ENCODE assay signal across 8 cellular contexts in genomic region chr4:47933798-47934197, GRCh38. TPM values are rescaled to one million over a fixed set of nuclear protein-coding genes. Genes with fewer than 3 reads are reported as not detected.
A peak's percentile ranks its signal among the peaks of the same experiment; 100 is the strongest.
DNase-seq lines count a peak whose midpoint lies in the region; ATAC-seq, FAIRE-seq and TF ChIP-seq lines count a peak whose summit lies in the region.

No MANE protein-coding gene starts in this region.

- H3K4me3 ChIP-seq in epithelial cell of esophagus (ENCODE audit: low read length) = no peak overlapping the region

- H3K36me3 Mint-ChIP-seq in nephron progenitor cell (ENCODE audit: low read depth) = no peaks in the 10 kb centered on the region
- H3K36me3 Mint-ChIP-seq in activated T-cell treated with anti-CD3 and anti-CD28 coated beads, Interleukin-2, amount 50 U/mL, for 24 hours (ENCODE audit: low read depth) = no peaks in the 10 kb centered on the region

- intact Hi-C loops in Right ventricle myocardium superior (cut with DNase I) = loop anchor here (5.0 kb wide), 1 partner anchor 266 kb away; no protein-coding TSS in a partner anchor
- intact Hi-C loops in Right ventricle myocardium inferior (cut with DNase I) = loop anchor here (5.0 to 10.0 kb wide), 3 partner anchors 246 to 1089 kb away; no protein-coding TSS in a partner anchor

- peak; percentile 50 for TF ChIP-seq CTCF in epithelial cell of esophagus (IDR thresholded peaks at IDR 0.05; ENCODE audit: insufficient read depth, low read depth, low read length, missing control alignments)
- peak; percentile 59 for TF ChIP-seq CTCF in nephron progenitor cell (IDR thresholded peaks at IDR 0.05)

- no peaks in the 10 kb centered on the region for H3K9me3 Mint-ChIP-seq in nephron progenitor cell
- no peaks in the 10 kb centered on the region for H3K9me3 Mint-ChIP-seq in activated T-cell treated with anti-CD3 and anti-CD28 coated beads, Interleukin-2, amount 50 U/mL, for 24 hours

- ATAC-seq in Right ventricle myocardium superior (ENCODE audit: poor library complexity) (peak; percentile 65), Right ventricle myocardium inferior (no peak), HG03066 (IDR thresholded peaks at IDR 0.05; ENCODE audit: low read depth, unreplicated experiment) (peak; percentile 55)

- peaks cover 4% of the 10 kb centered on the region for H3K27me3 Mint-ChIP-seq in nephron progenitor cell (ENCODE audit: low read depth, poor library complexity)
- no peaks in the 10 kb centered on the region for H3K27me3 Mint-ChIP-seq in activated T-cell treated with anti-CD3 and anti-CD28 coated beads, Interleukin-2, amount 50 U/mL, for 24 hours

- peak; percentile 81 for FAIRE-seq in RCC 7860 (lab: Jason Lieb, UNC)

- no peak overlapping the region for H3K27ac Mint-ChIP-seq in nephron progenitor cell
- no peak overlapping the region for H3K27ac Mint-ChIP-seq in activated T-cell treated with anti-CD3 and anti-CD28 coated beads, Interleukin-2, amount 50 U/mL, for 24 hours

- no peaks in the 10 kb centered on the region for H3K4me1 Mint-ChIP-seq in nephron progenitor cell
- peaks cover 5% of the 10 kb centered on the region for H3K4me1 Mint-ChIP-seq in activated T-cell treated with anti-CD3 and anti-CD28 coated beads, Interleukin-2, amount 50 U/mL, for 24 hours (ENCODE audit: low read depth)

- DNase-seq in Right ventricle myocardium superior (no peak), Right ventricle myocardium inferior (ENCODE audit: missing footprints) (no peak), RCC 7860 (ENCODE audit: low spot score) (peak; percentile 29), epithelial cell of esophagus (ENCODE audit: low read depth) (peak; percentile 46), nephron progenitor cell (no peak), NCI-H524 treated with DMSO at 0.1 percent for 48 hours (lab: John Stamatoyannopoulos, UW) (no peak)
- DNase-seq in activated T-cell treated with anti-CD3 and anti-CD28 coated beads, Interleukin-2, amount 50 U/mL, for 24 hours = no peak

- no peak overlapping the region for H3K4me3 Mint-ChIP-seq in nephron progenitor cell
- no peak overlapping the region for H3K4me3 Mint-ChIP-seq in activated T-cell treated with anti-CD3 and anti-CD28 coated beads, Interleukin-2, amount 50 U/mL, for 24 hours

RNA-seq across cellular contexts. Expression of gene NFXL1, which starts 19.4 kb away (rescaled TPM):
- total RNA-seq in Right ventricle myocardium superior (3.8 TPM), Right ventricle myocardium inferior (3.9 TPM)

Comparison
In these comparisons a context has a peak if more than half of its experiments do, and no peak if none do; other contexts are left out.
1. DNase-seq: peak in RCC 7860 (single experiment) and epithelial cell of esophagus (single experiment); none in Right ventricle myocardium superior (single experiment), Right ventricle myocardium inferior (single experiment), nephron progenitor cell (single experiment), NCI-H524 treated with DMSO at 0.1 percent for 48 hours (single experiment) and activated T-cell treated with anti-CD3 and anti-CD28 coated beads, Interleukin-2, amount 50 U/mL, for 24 hours (single experiment).